In the genomic region with DNA sequence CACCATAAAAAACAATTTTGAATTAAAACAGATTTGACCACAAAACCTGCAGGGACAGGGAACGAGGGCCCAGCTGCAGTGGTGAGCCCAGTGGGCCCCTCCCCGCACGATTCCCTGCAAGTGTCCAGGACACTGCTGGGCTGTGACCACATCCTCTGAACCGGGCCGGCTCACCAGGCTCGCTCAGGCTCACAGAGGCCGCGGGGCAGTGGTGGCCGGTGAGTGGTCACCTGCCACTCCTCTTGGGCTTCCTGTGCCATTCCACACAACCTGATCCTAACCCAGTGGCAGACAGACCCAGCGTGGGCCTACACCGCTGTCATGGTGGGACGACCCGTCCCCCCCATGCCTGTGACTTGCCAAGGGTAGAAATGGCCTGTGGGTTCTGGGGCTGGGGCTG, we compare ENCODE assay signal across 7 cellular contexts.
"Had no signal": no experiment of that assay in that cellular context is flagged by ENCODE, and none has a peak within 500 bp of the region (broad histone marks: within the 10 kb centered on the region; RNA-seq: fewer than 3 reads in every experiment).

No MANE protein-coding gene starts in this region.

- H3K4me1 ChIP-seq: thyroid gland, vagina had no signal

- H3K4me2 ChIP-seq: hepatocyte had no signal

- H2AFZ ChIP-seq: hepatocyte had no signal

- H3K79me2 ChIP-seq: hepatocyte had no signal

- H3K27me3 ChIP-seq: hepatocyte, thyroid gland, vagina had no signal

- H3K27ac ChIP-seq: hepatocyte, thyroid gland, vagina had no signal

- DNase-seq: activated naive CD4-positive, alpha-beta T cell treated with Interleukin-2 at 50 U/mL for 16 hours; kidney glomerular epithelial cell had no signal

- H3K4me3 ChIP-seq: hepatocyte, thyroid gland, vagina had no signal

- H3K9me3 ChIP-seq: thyroid gland, vagina had no signal

- ATAC-seq: activated T-helper 17 cell treated with anti-CD3 and anti-CD28 coated beads, Interleukin-2, amount 50 U/mL, for 72 hours; stimulated activated memory B cell treated with anti-CD40 and anti-IgM and Interleukin-4, amounts not matched to agents 10 μg/mL and 1 μg/mL and 100 μg/mL, for 72 hours had no signal
